In the genomic region with DNA sequence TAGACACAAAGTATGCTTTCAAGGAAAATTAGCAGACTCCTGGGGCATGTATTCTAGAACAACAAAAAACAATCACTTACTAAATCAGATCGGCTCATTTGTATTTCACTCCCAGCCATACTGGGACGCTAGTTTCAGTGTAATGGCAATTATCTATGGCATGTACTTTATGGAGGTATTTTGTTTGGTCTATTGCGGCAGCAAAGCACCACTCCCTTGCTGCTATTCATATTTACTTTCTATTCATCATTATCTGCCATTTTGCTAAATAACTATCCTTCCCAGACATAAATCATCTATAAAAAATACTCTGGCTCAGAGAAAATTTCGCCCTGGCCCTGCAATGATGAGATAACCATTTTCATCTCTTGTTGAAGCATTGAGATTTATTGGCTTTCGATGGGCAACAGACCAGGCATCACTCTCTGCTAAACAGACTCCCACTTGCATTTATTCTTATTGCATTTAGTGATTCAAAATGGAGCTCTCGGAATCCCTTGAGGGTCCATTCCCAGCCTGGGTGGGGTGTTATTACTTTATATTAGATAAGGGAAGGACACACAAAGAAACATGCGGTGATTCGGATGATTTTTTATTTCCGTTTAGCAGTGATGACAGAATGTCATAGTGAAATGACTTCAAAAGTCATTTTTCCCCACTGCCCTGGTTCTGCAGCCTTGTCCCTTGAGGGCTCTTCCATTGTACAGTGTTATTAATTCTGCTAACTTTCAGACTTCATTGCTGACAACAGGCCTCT, we compare ENCODE assay signal across 22 cellular contexts.
A peak's percentile ranks its signal among the peaks of the same experiment; 100 is the strongest.
DNase-seq lines count a peak whose midpoint lies in the region; ATAC-seq lines count a peak whose summit lies in the region.
"Had no signal": no experiment of that assay in that cellular context is flagged by ENCODE, and none has a peak within 500 bp of the region (broad histone marks: within the 10 kb centered on the region; RNA-seq: fewer than 3 reads in every experiment).

No MANE protein-coding gene starts in this region.

- peak; percentile 15 for DNase-seq in NCI-H1436 (lab: John Stamatoyannopoulos, UW)
- no peak for DNase-seq in NCI-H1436 treated with DMSO at 0.1 percent for 48 hours (lab: John Stamatoyannopoulos, UW)
- DNase-seq in NCI-H2227 (lab: John Stamatoyannopoulos, UW; ENCODE audit: unreplicated experiment) = peak; percentile 51
- peak; percentile 19 for DNase-seq in amniotic epithelial cell (ENCODE audit: low read depth)
- no peak for DNase-seq in stimulated activated naive B cell treated with anti-CD40 and anti-IgM and Interleukin-4, amounts not matched to agents 10 μg/mL and 1 μg/mL and 100 μg/mL, for 72 hours
- no peak for DNase-seq in kidney glomerular epithelial cell (lab: John Stamatoyannopoulos, UW)
- DNase-seq in hypothalamus (lab: John Stamatoyannopoulos, UW) = no peak
- DNase-seq: Karpas-422, NCI-H1092, NCI-H1417 treated with DMSO at 0.1 percent for 48 hours, NCI-H187 treated with DMSO at 0.1 percent for 48 hours, NCI-H2107, NCI-H446 treated with DMSO at 0.1 percent for 48 hours, NCI-H526, PC-9, Right ventricle myocardium superior, SW 1271 had no signal

- H3K36me3 Mint-ChIP-seq in stimulated activated naive B cell treated with anti-CD40 and anti-IgM and Interleukin-4, amounts not matched to agents 10 μg/mL and 1 μg/mL and 100 μg/mL, for 72 hours = peaks cover 10 to 21% of the 10 kb centered on the region in 2 donors

- peaks cover 0 to 3% of the 10 kb centered on the region in 2 donors for H3K9me3 Mint-ChIP-seq in stimulated activated naive B cell treated with anti-CD40 and anti-IgM and Interleukin-4, amounts not matched to agents 10 μg/mL and 1 μg/mL and 100 μg/mL, for 72 hours

- no peak overlapping the region for H3K4me3 Mint-ChIP-seq in stimulated activated naive B cell treated with anti-CD40 and anti-IgM and Interleukin-4, amounts not matched to agents 10 μg/mL and 1 μg/mL and 100 μg/mL, for 72 hours
- H3K4me3 Mint-ChIP-seq: B cell, CD14-positive monocyte had no signal

- H3K27ac Mint-ChIP-seq in stimulated activated naive B cell treated with anti-CD40 and anti-IgM and Interleukin-4, amounts not matched to agents 10 μg/mL and 1 μg/mL and 100 μg/mL, for 72 hours = peak overlapping the region; percentile 14
- H3K27ac Mint-ChIP-seq: B cell, CD14-positive monocyte had no signal

- no peaks in the 10 kb centered on the region for H3K4me1 Mint-ChIP-seq in stimulated activated naive B cell treated with anti-CD40 and anti-IgM and Interleukin-4, amounts not matched to agents 10 μg/mL and 1 μg/mL and 100 μg/mL, for 72 hours
- H3K4me1 Mint-ChIP-seq: B cell, CD14-positive monocyte had no signal

- no peaks in the 10 kb centered on the region for H3K27me3 Mint-ChIP-seq in stimulated activated naive B cell treated with anti-CD40 and anti-IgM and Interleukin-4, amounts not matched to agents 10 μg/mL and 1 μg/mL and 100 μg/mL, for 72 hours
- H3K27me3 Mint-ChIP-seq: B cell had no signal

- no peak for ATAC-seq in stimulated activated naive B cell treated with anti-CD40 and anti-IgM and Interleukin-4, amounts not matched to agents 10 μg/mL and 1 μg/mL and 100 μg/mL, for 72 hours (replicated peaks)
- ATAC-seq in GM21515 (IDR thresholded peaks at IDR 0.05; ENCODE audit: unreplicated experiment) = no peak
- ATAC-seq: GM12878, HepG2 had no signal

Comparison
In these comparisons a context has a peak if more than half of its experiments do, and no peak if none do; other contexts are left out.
1. DNase-seq: peak in NCI-H1436 (single experiment), NCI-H2227 (single experiment) and amniotic epithelial cell (single experiment); none in NCI-H1436 treated with DMSO at 0.1 percent for 48 hours (single experiment), stimulated activated naive B cell treated with anti-CD40 and anti-IgM and Interleukin-4, amounts not matched to agents 10 μg/mL and 1 μg/mL and 100 μg/mL, for 72 hours (single experiment), kidney glomerular epithelial cell (single experiment) and hypothalamus (0 of 51).